1 cellular context compared by ENCODE assay signal in genomic region chr6:145562771-145563615, GRCh38.
TF ChIP-seq lines count a peak whose summit lies in the region.

No MANE protein-coding gene starts in this region.

TF ChIP-seq in IMR-90, 13 proteins besides CTCF, POLR2A, EP300 and RAD21:
- TF ChIP-seq ELK1 (IDR thresholded peaks at IDR 0.05; ENCODE audit: borderline replicate concordance, low read depth, low read length) (no peak), MAZ (IDR thresholded peaks at IDR 0.05; ENCODE audit: borderline replicate concordance, low read depth, low read length) (no peak)
TF ChIP-seq in IMR-90: peak in this region for 0.
